ENCODE assay signal across 17 cellular contexts in genomic region chr9:95273369-95274051, GRCh38. TPM values are rescaled to one million over a fixed set of nuclear protein-coding genes. Genes with fewer than 3 reads are reported as not detected.
A peak's percentile ranks its signal among the peaks of the same experiment; 100 is the strongest.
DNase-seq lines count a peak whose midpoint lies in the region; ATAC-seq, FAIRE-seq and TF ChIP-seq lines count a peak whose summit lies in the region.
"Had no signal": no experiment of that assay in that cellular context is flagged by ENCODE, and none has a peak within 500 bp of the region (broad histone marks: within the 10 kb centered on the region; RNA-seq: fewer than 3 reads in every experiment).

No MANE protein-coding gene starts in this region.

- no peaks in the 10 kb centered on the region for H3K4me1 Mint-ChIP-seq in MCF 10A (ENCODE audit: insufficient read depth, unreplicated experiment)

- CTCF ChIA-PET in MCF 10A (lab: Yijun Ruan, JAX) = interaction anchor here (0.6 to 1.1 kb wide), 3 partner anchors 9 to 12 kb away, joined by 3 to 4 read pairs (median 3); no protein-coding TSS in a partner anchor

- no peaks in the 10 kb centered on the region for H3K36me3 ChIP-seq in DOHH2 (ENCODE audit: control insufficient read depth, low read length)
- H3K36me3 ChIP-seq in bronchial epithelial cell (ENCODE audit: control insufficient read depth, insufficient read depth, low read length) = no peaks in the 10 kb centered on the region
- H3K36me3 ChIP-seq: heart right ventricle, right lobe of liver had no signal

- TF ChIP-seq POLR2A in NB4 (IDR thresholded peaks at IDR 0.05; ENCODE audit: extremely low read depth, insufficient read length) = no peak

- no peaks in the 10 kb centered on the region for H4K20me1 ChIP-seq in DOHH2 (ENCODE audit: control insufficient read depth, insufficient read depth, low read depth, low read length)

- H3K36me3 Mint-ChIP-seq in MCF 10A (ENCODE audit: insufficient read depth, unreplicated experiment) = peaks cover 6% of the 10 kb centered on the region

- peaks cover 9% of the 10 kb centered on the region for H3K4me1 ChIP-seq in DOHH2 (ENCODE audit: control insufficient read depth, low read length)
- H3K4me1 ChIP-seq: heart right ventricle had no signal

- BruUV-seq in MCF 10A (replicated peaks; lab: Mats Ljungman, UMichigan) = no TSS peak

- 0 out of 2 replicates have a peak overlapping the region, but pooled peaks have one; percentile 27 for H3K4me2 ChIP-seq in DOHH2 (ENCODE audit: low read length)
- H3K4me2 ChIP-seq: GM23338 had no signal

- peaks cover 54% of the 10 kb centered on the region for H3K79me2 ChIP-seq in DOHH2 (ENCODE audit: control insufficient read depth, low read length)

- FAIRE-seq in bronchial epithelial cell (lab: Jason Lieb, UNC) = peak; percentile 47

- intact Hi-C loops in MCF 10A (cut with micrococcal nuclease) = no loop called here

- POLR2A ChIA-PET in MCF 10A (lab: Yijun Ruan, JAX) = interaction anchor here (0.7 to 0.8 kb wide), 2 partner anchors 8 to 371 kb away, joined by 3 to 4 read pairs; no protein-coding TSS in a partner anchor

- TF ChIP-seq CTCF in DOHH2 (IDR thresholded peaks at IDR 0.05; ENCODE audit: low read depth, low read length, poor library complexity, severe bottlenecking) (no peak), NB4 (IDR thresholded peaks at IDR 0.05; ENCODE audit: low read depth, low read length) (no peak), bronchial epithelial cell (IDR thresholded peaks at IDR 0.05; ENCODE audit: insufficient read depth, low read length, severe bottlenecking) (no peak), MCF 10A (IDR thresholded peaks at IDR 0.05; ENCODE audit: unreplicated experiment) (no peak)

- H3F3A ChIP-seq in DOHH2 (ENCODE audit: control insufficient read depth, insufficient read depth) = no peaks in the 10 kb centered on the region

- peak; percentile 69 for ATAC-seq in GM19043 (IDR thresholded peaks at IDR 0.05; ENCODE audit: low read depth, unreplicated experiment)
- ATAC-seq: GM23338, heart right ventricle, right lobe of liver had no signal

- H3K4me3 ChIP-seq in DOHH2 (ENCODE audit: low read length) = no peak overlapping the region
- H3K4me3 ChIP-seq in NB4 (ENCODE audit: low read depth, low read length) = no peak overlapping the region
- no peak overlapping the region for H3K4me3 ChIP-seq in bronchial epithelial cell (ENCODE audit: low read depth, low read length)
- H3K4me3 ChIP-seq: GM23338, heart right ventricle, right lobe of liver had no signal

- no peak overlapping the region for H3K4me3 Mint-ChIP-seq in MCF 10A (ENCODE audit: unreplicated experiment)
- H3K4me3 Mint-ChIP-seq: CD8-positive, alpha-beta memory T cell; GM23338; T-helper 1 cell treated with Interleukin-12 subunit alpha and Interleukin-12 subunit beta and Interleukin-4 antibody, amounts not matched to agents 30 μg/mL and 1 μg/mL, for 36 hours had no signal

- H3K9me3 ChIP-seq in DOHH2 (ENCODE audit: control insufficient read depth, insufficient read depth, low read length) = no peaks in the 10 kb centered on the region
- H3K9me3 ChIP-seq: right lobe of liver had no signal

- no peaks in the 10 kb centered on the region for H3K9me3 Mint-ChIP-seq in MCF 10A (ENCODE audit: unreplicated experiment)

- peak; percentile 33 for DNase-seq in NB4 (ENCODE audit: low read depth)
- no peak for DNase-seq in bronchial epithelial cell (ENCODE audit: low read depth)
- DNase-seq in NCI-H128 (lab: John Stamatoyannopoulos, UW; ENCODE audit: unreplicated experiment) = no peak
- DNase-seq in MCF 10A (ENCODE audit: unreplicated experiment) = no peak
- DNase-seq in germinal center (ENCODE audit: low spot score) = no peak
- DNase-seq in occipital lobe (lab: John Stamatoyannopoulos, UW) = no peak
- DNase-seq: CD8-positive, alpha-beta memory T cell; heart right ventricle; immature natural killer cell; NCI-H1092; NCI-H2081; right lobe of liver; Right ventricle myocardium superior had no signal

- H3K27ac ChIP-seq in DOHH2 (ENCODE audit: low read depth, low read length) = no peak overlapping the region
- H3K27ac ChIP-seq: heart right ventricle, right lobe of liver had no signal

- H3K27me3 ChIP-seq in DOHH2 (ENCODE audit: control insufficient read depth, low read length) (no peaks in the 10 kb centered on the region), bronchial epithelial cell (ENCODE audit: control insufficient read depth, insufficient read depth, low read length) (no peaks in the 10 kb centered on the region)
- H3K27me3 ChIP-seq: heart right ventricle, right lobe of liver had no signal

- no peaks in the 10 kb centered on the region for H3K27me3 Mint-ChIP-seq in MCF 10A (ENCODE audit: insufficient read depth, unreplicated experiment)

- H3K9me2 ChIP-seq in DOHH2 (replicated peaks; ENCODE audit: control insufficient read depth, low read length) = no peaks in the 10 kb centered on the region

- H3K27ac Mint-ChIP-seq in MCF 10A (ENCODE audit: low read depth, unreplicated experiment) = no peak overlapping the region
- H3K27ac Mint-ChIP-seq: GM23338; T-helper 1 cell treated with Interleukin-12 subunit alpha and Interleukin-12 subunit beta and Interleukin-4 antibody, amounts not matched to agents 30 μg/mL and 1 μg/mL, for 36 hours had no signal

RNA-seq across cellular contexts. Expression of gene FANCC, which starts 44.0 kb away (rescaled TPM):
- 3.4 and 3.7 TPM in 2 replicates for total RNA-seq in bronchial epithelial cell
- total RNA-seq in MCF 10A (2022) = 9.6 and 12.1 TPM in 2 replicates
- 12.3 TPM for total RNA-seq in occipital lobe
